ENCODE assay signal across 1 cellular context in the genomic region with DNA sequence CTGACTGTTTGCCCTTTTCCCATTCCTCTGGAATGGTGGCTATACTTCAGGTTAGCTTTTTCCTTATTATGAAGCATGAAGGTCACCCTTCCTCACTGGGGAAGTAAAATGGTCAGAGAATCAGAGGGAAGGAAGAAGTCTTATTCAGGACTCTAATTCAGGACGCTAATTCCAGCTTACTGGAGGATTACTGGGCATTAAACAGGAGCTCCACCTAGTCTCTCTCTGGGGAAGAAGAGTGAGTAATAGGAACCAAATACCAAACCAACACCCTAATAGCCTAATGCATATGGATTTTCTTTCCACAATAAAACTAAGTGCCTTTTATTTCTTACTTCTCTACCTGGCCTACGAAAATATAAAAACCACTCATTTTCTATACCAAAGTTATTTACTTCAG.
TF ChIP-seq lines count a peak whose summit lies in the region.

No MANE protein-coding gene starts in this region.

TF ChIP-seq in K562, 482 proteins besides CTCF, POLR2A, EP300 and RAD21 (continued from another document):
- TF ChIP-seq, protein P1, sequence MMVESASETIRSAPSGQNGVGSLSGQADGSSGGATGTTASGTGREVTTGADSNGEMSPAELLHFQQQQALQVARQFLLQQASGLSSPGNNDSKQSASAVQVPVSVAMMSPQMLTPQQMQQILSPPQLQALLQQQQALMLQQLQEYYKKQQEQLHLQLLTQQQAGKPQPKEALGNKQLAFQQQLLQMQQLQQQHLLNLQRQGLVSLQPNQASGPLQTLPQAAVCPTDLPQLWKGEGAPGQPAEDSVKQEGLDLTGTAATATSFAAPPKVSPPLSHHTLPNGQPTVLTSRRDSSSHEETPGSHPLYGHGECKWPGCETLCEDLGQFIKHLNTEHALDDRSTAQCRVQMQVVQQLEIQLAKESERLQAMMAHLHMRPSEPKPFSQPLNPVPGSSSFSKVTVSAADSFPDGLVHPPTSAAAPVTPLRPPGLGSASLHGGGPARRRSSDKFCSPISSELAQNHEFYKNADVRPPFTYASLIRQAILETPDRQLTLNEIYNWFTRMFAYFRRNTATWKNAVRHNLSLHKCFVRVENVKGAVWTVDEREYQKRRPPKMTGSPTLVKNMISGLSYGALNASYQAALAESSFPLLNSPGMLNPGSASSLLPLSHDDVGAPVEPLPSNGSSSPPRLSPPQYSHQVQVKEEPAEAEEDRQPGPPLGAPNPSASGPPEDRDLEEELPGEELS (CRISPR knock-in tag; IDR thresholded peaks at IDR 0.05; ENCODE audit: borderline replicate concordance): no peak
- TF ChIP-seq ZNF444 (CRISPR knock-in tag; IDR thresholded peaks at IDR 0.05): no peak
